ENCODE assay signal across 1 cellular context in genomic region chr12:6872073-6873048, GRCh38.
TF ChIP-seq lines count a peak whose summit lies in the region.

No MANE protein-coding gene starts in this region.

TF ChIP-seq in WTC11, 78 proteins besides CTCF, POLR2A, EP300 and RAD21 (continued from another document and continues in another):
- peak; percentile 73 for TF ChIP-seq USF2 (CRISPR knock-in tag; IDR thresholded peaks at IDR 0.05)
- no peak; the same call in 1 of the 2 replicates for TF ChIP-seq ZNF425 (CRISPR knock-in tag; conservative IDR thresholded peaks at IDR 0.05)
- no peak for TF ChIP-seq OVOL2 (CRISPR knock-in tag; IDR thresholded peaks at IDR 0.05; ENCODE audit: borderline replicate concordance)
- TF ChIP-seq TEAD1 (CRISPR knock-in tag; IDR thresholded peaks at IDR 0.05), result peak; percentile 14; the same call in 1 of the 2 replicates
- no peak for TF ChIP-seq ATF3 (CRISPR knock-in tag; conservative IDR thresholded peaks at IDR 0.05)
- TF ChIP-seq TCF7 (CRISPR knock-in tag; IDR thresholded peaks at IDR 0.05; ENCODE audit: low read depth), result 0 out of 2 replicates have a peak, but pooled peaks have one; percentile 25
- TF ChIP-seq HMGXB4 (CRISPR knock-in tag; IDR thresholded peaks at IDR 0.05), result peak; percentile 78
- TF ChIP-seq FOXP1 (CRISPR knock-in tag; IDR thresholded peaks at IDR 0.05; ENCODE audit: borderline replicate concordance), result no peak
- no peak for TF ChIP-seq ZNF263 (CRISPR knock-in tag; IDR thresholded peaks at IDR 0.05; ENCODE audit: low read depth)
- TF ChIP-seq ZNF512 (CRISPR knock-in tag; IDR thresholded peaks at IDR 0.05; ENCODE audit: borderline replicate concordance), result no peak
- no peak for TF ChIP-seq JAZF1 (CRISPR knock-in tag; IDR thresholded peaks at IDR 0.05)
- peak; percentile 38; the same call in 1 of the 2 replicates for TF ChIP-seq TP53 (CRISPR knock-in tag; IDR thresholded peaks at IDR 0.05)
- TF ChIP-seq SMAD4 (CRISPR knock-in tag; IDR thresholded peaks at IDR 0.05), result no peak
- TF ChIP-seq ZNF121 (CRISPR knock-in tag; IDR thresholded peaks at IDR 0.05), result no peak; the same call in 1 of the 2 replicates
- no peak for TF ChIP-seq SOX15 (CRISPR knock-in tag; IDR thresholded peaks at IDR 0.05)
- no peak for TF ChIP-seq IRF1 (CRISPR knock-in tag; IDR thresholded peaks at IDR 0.05)
- TF ChIP-seq ZNF232 (CRISPR knock-in tag; IDR thresholded peaks at IDR 0.05), result peak; percentile 33; the same call in 1 of the 2 replicates
- no peak for TF ChIP-seq IRF2 (CRISPR knock-in tag; IDR thresholded peaks at IDR 0.05; ENCODE audit: borderline replicate concordance, low read depth)
- 0 out of 2 replicates have a peak, but pooled peaks have one; percentile 13 for TF ChIP-seq ZNF671 (CRISPR knock-in tag; IDR thresholded peaks at IDR 0.05)
- TF ChIP-seq NFE2L1 (CRISPR knock-in tag; IDR thresholded peaks at IDR 0.05), result peak; percentile 40; the same call in 1 of the 2 replicates
- no peak for TF ChIP-seq AR (CRISPR knock-in tag; IDR thresholded peaks at IDR 0.05)
- TF ChIP-seq ZNF317 (CRISPR knock-in tag; IDR thresholded peaks at IDR 0.05; ENCODE audit: borderline replicate concordance, low read depth), result no peak
- no peak for TF ChIP-seq GRHL2 (CRISPR knock-in tag; IDR thresholded peaks at IDR 0.05; ENCODE audit: insufficient replicate concordance, severe bottlenecking)
- TF ChIP-seq MLX (CRISPR knock-in tag; IDR thresholded peaks at IDR 0.05), result 0 out of 2 replicates have a peak, but pooled peaks have one; percentile 75
- TF ChIP-seq E2F4 (CRISPR knock-in tag; IDR thresholded peaks at IDR 0.05; ENCODE audit: borderline replicate concordance, low read depth), result no peak
- no peak for TF ChIP-seq ATF2 (CRISPR knock-in tag; IDR thresholded peaks at IDR 0.05; ENCODE audit: borderline replicate concordance, low read depth)
- no peak for TF ChIP-seq ESRRA (CRISPR knock-in tag; IDR thresholded peaks at IDR 0.05; ENCODE audit: borderline replicate concordance)
- peak; percentile 41; the same call in 1 of the 2 replicates for TF ChIP-seq NFATC4 (CRISPR knock-in tag; IDR thresholded peaks at IDR 0.05)
- 0 out of 2 replicates have a peak, but pooled peaks have one; percentile 62 for TF ChIP-seq E2F1 (CRISPR knock-in tag; IDR thresholded peaks at IDR 0.05)
- TF ChIP-seq NR3C1 (CRISPR knock-in tag; conservative IDR thresholded peaks at IDR 0.05; ENCODE audit: low read depth), result 0 out of 2 replicates have a peak, but pooled peaks have one; percentile 64
- TF ChIP-seq ZNF281 (CRISPR knock-in tag; IDR thresholded peaks at IDR 0.05), result no peak
- no peak; the same call in 1 of the 2 replicates for TF ChIP-seq KAT7 (CRISPR knock-in tag; IDR thresholded peaks at IDR 0.05; ENCODE audit: borderline replicate concordance)
